In the genomic region with DNA sequence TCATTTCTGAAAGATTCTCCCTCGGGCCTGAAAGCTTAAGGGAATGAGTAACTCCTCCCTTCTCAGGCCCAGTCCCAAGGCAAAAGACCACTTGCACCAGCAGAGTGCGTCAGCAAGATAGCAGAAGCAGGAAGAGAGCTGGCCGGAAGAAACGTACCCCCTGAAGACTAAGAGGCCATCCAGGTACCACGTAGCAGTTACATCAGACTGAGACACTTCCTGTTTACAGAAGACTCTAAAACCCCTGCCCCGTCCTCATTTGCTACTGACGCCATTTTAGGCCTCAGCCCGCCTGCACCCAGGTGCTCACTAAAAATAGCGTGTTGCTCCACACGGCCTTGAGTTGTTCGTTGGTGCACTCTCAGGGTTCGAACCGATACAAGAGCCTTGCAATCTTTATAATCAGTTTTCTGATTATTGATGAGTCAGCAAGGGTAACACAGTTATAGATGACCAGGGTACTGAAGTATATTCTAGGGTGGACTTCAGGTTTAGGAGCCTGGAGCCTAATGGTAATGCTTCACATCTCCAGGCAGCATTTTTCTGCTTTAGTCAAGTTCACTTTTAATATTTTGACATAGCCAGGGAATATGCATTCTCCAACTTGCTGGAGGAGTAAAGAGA, we compare ENCODE assay signal across 2 cellular contexts.
TF ChIP-seq lines count a peak whose summit lies in the region.

No MANE protein-coding gene starts in this region.

TF ChIP-seq in A549, 52 proteins besides CTCF, POLR2A, EP300 and RAD21:
- peak; percentile 95 for TF ChIP-seq MAFK (IDR thresholded peaks at IDR 0.05; ENCODE audit: partially characterized antibody)
- no peak for TF ChIP-seq MAZ (IDR thresholded peaks at IDR 0.05; ENCODE audit: borderline replicate concordance, low read depth, low read length)

TF ChIP-seq in K562, 482 proteins besides CTCF, POLR2A, EP300 and RAD21 (continues in another document):
- no peak for TF ChIP-seq ILK (tag; IDR thresholded peaks at IDR 0.05; ENCODE audit: borderline replicate concordance, low read depth)
- TF ChIP-seq ZNF184 (CRISPR knock-in tag; IDR thresholded peaks at IDR 0.05) = no peak
- TF ChIP-seq, protein P1, sequence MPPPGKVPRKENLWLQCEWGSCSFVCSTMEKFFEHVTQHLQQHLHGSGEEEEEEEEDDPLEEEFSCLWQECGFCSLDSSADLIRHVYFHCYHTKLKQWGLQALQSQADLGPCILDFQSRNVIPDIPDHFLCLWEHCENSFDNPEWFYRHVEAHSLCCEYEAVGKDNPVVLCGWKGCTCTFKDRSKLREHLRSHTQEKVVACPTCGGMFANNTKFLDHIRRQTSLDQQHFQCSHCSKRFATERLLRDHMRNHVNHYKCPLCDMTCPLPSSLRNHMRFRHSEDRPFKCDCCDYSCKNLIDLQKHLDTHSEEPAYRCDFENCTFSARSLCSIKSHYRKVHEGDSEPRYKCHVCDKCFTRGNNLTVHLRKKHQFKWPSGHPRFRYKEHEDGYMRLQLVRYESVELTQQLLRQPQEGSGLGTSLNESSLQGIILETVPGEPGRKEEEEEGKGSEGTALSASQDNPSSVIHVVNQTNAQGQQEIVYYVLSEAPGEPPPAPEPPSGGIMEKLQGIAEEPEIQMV (tag; conservative IDR thresholded peaks at IDR 0.05; ENCODE audit: low read depth) = no peak
- no peak for TF ChIP-seq KAT8 (IDR thresholded peaks at IDR 0.05; ENCODE audit: low read depth)
- no peak for TF ChIP-seq BACH1 (tag; IDR thresholded peaks at IDR 0.05)
- TF ChIP-seq, protein P2, sequence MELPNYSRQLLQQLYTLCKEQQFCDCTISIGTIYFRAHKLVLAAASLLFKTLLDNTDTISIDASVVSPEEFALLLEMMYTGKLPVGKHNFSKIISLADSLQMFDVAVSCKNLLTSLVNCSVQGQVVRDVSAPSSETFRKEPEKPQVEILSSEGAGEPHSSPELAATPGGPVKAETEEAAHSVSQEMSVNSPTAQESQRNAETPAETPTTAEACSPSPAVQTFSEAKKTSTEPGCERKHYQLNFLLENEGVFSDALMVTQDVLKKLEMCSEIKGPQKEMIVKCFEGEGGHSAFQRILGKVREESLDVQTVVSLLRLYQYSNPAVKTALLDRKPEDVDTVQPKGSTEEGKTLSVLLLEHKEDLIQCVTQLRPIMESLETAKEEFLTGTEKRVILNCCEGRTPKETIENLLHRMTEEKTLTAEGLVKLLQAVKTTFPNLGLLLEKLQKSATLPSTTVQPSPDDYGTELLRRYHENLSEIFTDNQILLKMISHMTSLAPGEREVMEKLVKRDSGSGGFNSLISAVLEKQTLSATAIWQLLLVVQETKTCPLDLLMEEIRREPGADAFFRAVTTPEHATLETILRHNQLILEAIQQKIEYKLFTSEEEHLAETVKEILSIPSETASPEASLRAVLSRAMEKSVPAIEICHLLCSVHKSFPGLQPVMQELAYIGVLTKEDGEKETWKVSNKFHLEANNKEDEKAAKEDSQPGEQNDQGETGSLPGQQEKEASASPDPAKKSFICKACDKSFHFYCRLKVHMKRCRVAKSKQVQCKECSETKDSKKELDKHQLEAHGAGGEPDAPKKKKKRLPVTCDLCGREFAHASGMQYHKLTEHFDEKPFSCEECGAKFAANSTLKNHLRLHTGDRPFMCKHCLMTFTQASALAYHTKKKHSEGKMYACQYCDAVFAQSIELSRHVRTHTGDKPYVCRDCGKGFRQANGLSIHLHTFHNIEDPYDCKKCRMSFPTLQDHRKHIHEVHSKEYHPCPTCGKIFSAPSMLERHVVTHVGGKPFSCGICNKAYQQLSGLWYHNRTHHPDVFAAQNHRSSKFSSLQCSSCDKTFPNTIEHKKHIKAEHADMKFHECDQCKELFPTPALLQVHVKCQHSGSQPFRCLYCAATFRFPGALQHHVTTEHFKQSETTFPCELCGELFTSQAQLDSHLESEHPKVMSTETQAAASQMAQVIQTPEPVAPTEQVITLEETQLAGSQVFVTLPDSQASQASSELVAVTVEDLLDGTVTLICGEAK (IDR thresholded peaks at IDR 0.05) = peak; percentile 64
- TF ChIP-seq, protein P2 (CRISPR knock-in tag; IDR thresholded peaks at IDR 0.05) = no peak
- TF ChIP-seq ZNF316 (IDR thresholded peaks at IDR 0.05) = peak; percentile 94
- no peak for TF ChIP-seq CREBBP (IDR thresholded peaks at IDR 0.05; ENCODE audit: low read depth, low read length)
- TF ChIP-seq, protein P3, sequence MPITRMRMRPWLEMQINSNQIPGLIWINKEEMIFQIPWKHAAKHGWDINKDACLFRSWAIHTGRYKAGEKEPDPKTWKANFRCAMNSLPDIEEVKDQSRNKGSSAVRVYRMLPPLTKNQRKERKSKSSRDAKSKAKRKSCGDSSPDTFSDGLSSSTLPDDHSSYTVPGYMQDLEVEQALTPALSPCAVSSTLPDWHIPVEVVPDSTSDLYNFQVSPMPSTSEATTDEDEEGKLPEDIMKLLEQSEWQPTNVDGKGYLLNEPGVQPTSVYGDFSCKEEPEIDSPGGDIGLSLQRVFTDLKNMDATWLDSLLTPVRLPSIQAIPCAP (CRISPR knock-in tag; IDR thresholded peaks at IDR 0.05; ENCODE audit: borderline replicate concordance) = no peak
- no peak for TF ChIP-seq XRCC3 (IDR thresholded peaks at IDR 0.05)
- TF ChIP-seq TCF7 (IDR thresholded peaks at IDR 0.05; ENCODE audit: borderline replicate concordance) = no peak
- TF ChIP-seq PHF21A (IDR thresholded peaks at IDR 0.05; ENCODE audit: borderline replicate concordance, low read depth) = no peak
- TF ChIP-seq, protein P4, sequence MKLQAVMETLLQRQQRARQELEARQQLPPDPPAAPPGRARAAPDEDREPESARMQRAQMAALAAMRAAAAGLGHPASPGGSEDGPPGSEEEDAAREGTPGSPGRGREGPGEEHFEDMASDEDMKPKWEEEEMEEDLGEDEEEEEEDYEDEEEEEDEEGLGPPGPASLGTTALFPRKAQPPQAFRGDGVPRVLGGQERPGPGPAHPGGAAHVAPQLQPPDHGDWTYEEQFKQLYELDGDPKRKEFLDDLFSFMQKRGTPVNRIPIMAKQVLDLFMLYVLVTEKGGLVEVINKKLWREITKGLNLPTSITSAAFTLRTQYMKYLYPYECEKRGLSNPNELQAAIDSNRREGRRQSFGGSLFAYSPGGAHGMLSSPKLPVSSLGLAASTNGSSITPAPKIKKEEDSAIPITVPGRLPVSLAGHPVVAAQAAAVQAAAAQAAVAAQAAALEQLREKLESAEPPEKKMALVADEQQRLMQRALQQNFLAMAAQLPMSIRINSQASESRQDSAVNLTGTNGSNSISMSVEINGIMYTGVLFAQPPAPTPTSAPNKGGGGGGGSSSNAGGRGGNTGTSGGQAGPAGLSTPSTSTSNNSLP (IDR thresholded peaks at IDR 0.05; ENCODE audit: borderline replicate concordance, low read depth, low read length) = no peak
- TF ChIP-seq CREM (IDR thresholded peaks at IDR 0.05; ENCODE audit: low read depth) = peak; percentile 37; the same call in 1 of the 2 replicates
- no peak for TF ChIP-seq ARHGAP35 (IDR thresholded peaks at IDR 0.05; ENCODE audit: partially characterized antibody)
- TF ChIP-seq MAFG (tag; conservative IDR thresholded peaks at IDR 0.05) = peak; percentile 88
- TF ChIP-seq, protein P5, sequence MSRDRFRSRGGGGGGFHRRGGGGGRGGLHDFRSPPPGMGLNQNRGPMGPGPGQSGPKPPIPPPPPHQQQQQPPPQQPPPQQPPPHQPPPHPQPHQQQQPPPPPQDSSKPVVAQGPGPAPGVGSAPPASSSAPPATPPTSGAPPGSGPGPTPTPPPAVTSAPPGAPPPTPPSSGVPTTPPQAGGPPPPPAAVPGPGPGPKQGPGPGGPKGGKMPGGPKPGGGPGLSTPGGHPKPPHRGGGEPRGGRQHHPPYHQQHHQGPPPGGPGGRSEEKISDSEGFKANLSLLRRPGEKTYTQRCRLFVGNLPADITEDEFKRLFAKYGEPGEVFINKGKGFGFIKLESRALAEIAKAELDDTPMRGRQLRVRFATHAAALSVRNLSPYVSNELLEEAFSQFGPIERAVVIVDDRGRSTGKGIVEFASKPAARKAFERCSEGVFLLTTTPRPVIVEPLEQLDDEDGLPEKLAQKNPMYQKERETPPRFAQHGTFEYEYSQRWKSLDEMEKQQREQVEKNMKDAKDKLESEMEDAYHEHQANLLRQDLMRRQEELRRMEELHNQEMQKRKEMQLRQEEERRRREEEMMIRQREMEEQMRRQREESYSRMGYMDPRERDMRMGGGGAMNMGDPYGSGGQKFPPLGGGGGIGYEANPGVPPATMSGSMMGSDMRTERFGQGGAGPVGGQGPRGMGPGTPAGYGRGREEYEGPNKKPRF (IDR thresholded peaks at IDR 0.05; ENCODE audit: low read depth, low read length) = no peak
- no peak for TF ChIP-seq CTBP1 (IDR thresholded peaks at IDR 0.05; ENCODE audit: borderline replicate concordance)
- no peak for TF ChIP-seq SMARCB1 (IDR thresholded peaks at IDR 0.05; ENCODE audit: insufficient read length, low read depth)
- peak in 1 of 3 experiments; percentile 54 for TF ChIP-seq YY1 (IDR thresholded peaks at IDR 0.05; ENCODE audit: borderline replicate concordance in 1 of 3, control insufficient read depth in 1 of 3, extremely low read depth in 1 of 3, insufficient read depth in 3 of 3, insufficient read length in 1 of 3, insufficient replicate concordance in 2 of 3, low read depth in 1 of 3, low read length in 2 of 3)
- no peak for TF ChIP-seq RFX5 (IDR thresholded peaks at IDR 0.05; ENCODE audit: low read depth, low read length)
- TF ChIP-seq KAT2B (IDR thresholded peaks at IDR 0.05; ENCODE audit: low read depth, low read length) = no peak
- TF ChIP-seq, protein P6, sequence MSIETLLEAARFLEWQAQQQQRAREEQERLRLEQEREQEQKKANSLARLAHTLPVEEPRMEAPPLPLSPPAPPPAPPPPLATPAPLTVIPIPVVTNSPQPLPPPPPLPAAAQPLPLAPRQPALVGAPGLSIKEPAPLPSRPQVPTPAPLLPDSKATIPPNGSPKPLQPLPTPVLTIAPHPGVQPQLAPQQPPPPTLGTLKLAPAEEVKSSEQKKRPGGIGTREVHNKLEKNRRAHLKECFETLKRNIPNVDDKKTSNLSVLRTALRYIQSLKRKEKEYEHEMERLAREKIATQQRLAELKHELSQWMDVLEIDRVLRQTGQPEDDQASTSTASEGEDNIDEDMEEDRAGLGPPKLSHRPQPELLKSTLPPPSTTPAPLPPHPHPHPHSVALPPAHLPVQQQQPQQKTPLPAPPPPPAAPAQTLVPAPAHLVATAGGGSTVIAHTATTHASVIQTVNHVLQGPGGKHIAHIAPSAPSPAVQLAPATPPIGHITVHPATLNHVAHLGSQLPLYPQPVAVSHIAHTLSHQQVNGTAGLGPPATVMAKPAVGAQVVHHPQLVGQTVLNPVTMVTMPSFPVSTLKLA (conservative IDR thresholded peaks at IDR 0.05) = no peak
- no peak for TF ChIP-seq ZNF507 (tag; conservative IDR thresholded peaks at IDR 0.05)
- TF ChIP-seq PRMT5 (CRISPR knock-in tag; IDR thresholded peaks at IDR 0.05) = no peak
- TF ChIP-seq ZNF785 (CRISPR knock-in tag; IDR thresholded peaks at IDR 0.05) = no peak
- TF ChIP-seq C11orf30 (IDR thresholded peaks at IDR 0.05; ENCODE audit: low read depth) = peak; percentile 90
- TF ChIP-seq GABPA (tag; conservative IDR thresholded peaks at IDR 0.05; ENCODE audit: low read depth) = peak; percentile 57
- TF ChIP-seq, protein P7, sequence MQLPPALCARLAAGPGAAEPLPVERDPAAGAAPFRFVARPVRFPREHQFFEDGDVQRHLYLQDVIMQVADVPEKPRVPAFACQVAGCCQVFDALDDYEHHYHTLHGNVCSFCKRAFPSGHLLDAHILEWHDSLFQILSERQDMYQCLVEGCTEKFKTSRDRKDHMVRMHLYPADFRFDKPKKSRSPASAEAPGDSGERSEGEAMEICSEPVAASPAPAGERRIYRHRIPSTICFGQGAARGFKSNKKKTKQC (CRISPR knock-in tag; IDR thresholded peaks at IDR 0.05) = no peak
- TF ChIP-seq, protein P8, sequence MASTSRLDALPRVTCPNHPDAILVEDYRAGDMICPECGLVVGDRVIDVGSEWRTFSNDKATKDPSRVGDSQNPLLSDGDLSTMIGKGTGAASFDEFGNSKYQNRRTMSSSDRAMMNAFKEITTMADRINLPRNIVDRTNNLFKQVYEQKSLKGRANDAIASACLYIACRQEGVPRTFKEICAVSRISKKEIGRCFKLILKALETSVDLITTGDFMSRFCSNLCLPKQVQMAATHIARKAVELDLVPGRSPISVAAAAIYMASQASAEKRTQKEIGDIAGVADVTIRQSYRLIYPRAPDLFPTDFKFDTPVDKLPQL (IDR thresholded peaks at IDR 0.05; ENCODE audit: extremely low read depth, insufficient read length) = no peak
- TF ChIP-seq, protein P9, sequence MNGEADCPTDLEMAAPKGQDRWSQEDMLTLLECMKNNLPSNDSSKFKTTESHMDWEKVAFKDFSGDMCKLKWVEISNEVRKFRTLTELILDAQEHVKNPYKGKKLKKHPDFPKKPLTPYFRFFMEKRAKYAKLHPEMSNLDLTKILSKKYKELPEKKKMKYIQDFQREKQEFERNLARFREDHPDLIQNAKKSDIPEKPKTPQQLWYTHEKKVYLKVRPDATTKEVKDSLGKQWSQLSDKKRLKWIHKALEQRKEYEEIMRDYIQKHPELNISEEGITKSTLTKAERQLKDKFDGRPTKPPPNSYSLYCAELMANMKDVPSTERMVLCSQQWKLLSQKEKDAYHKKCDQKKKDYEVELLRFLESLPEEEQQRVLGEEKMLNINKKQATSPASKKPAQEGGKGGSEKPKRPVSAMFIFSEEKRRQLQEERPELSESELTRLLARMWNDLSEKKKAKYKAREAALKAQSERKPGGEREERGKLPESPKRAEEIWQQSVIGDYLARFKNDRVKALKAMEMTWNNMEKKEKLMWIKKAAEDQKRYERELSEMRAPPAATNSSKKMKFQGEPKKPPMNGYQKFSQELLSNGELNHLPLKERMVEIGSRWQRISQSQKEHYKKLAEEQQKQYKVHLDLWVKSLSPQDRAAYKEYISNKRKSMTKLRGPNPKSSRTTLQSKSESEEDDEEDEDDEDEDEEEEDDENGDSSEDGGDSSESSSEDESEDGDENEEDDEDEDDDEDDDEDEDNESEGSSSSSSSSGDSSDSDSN (IDR thresholded peaks at IDR 0.05; ENCODE audit: borderline replicate concordance in 1 of 2, low read depth in 2 of 2, low read length in 2 of 2) = no peak
- TF ChIP-seq MAFK (IDR thresholded peaks at IDR 0.05; ENCODE audit: low read length) = peak; percentile 90
- TF ChIP-seq ATF1 (CRISPR knock-in tag; IDR thresholded peaks at IDR 0.05) = no peak
- peak; percentile 27; the same call in 1 of the 2 replicates for TF ChIP-seq ATF1 (tag; IDR thresholded peaks at IDR 0.05)
